In the genomic region with DNA sequence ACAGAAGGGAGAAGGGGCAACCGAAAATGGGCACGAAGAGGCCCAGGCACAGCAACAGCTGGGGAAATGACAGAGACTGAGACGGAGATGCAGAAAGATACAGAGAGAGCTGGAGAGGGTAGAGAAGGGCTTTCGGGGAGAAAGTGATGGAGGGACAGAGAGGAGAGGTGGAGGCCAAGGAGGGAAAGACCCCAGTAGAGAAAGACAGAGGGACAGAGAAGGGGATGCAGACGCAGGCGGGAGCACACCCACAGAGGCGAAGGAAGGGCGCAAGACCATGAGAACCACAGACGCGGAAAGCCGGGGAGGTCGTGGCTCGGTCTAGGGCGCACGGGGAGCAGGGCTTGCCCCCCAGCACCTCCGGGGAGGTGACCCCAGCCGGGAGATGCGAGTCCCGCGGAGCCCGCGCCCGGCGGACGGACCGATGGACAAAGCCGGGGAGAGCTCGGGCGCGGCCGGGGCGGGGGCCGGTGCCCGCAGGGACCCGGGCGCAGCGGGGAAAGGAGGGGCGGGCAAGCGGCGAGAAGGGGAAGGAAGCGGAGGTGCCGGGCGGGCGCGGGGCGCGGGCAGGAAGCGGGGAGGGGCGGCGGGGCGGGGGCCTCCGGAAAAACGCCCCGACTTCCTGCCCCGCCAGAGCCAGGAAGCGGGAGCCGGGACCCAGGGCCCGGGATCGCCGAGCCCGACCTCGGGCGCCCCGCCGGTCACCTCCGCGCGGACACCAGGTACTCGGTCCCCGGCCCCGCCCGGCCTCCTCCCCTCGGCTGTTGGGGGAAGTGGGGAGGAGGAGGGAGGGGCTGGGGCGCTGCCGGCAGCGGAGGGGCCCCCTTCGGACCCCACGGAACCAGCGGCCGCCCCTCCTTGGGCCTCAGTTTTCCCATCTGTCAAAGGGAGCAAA, we compare ENCODE assay signal across 8 cellular contexts. TPM values are rescaled to one million over a fixed set of nuclear protein-coding genes. Genes with fewer than 3 reads are reported as not detected.
DNase-seq lines count a peak whose midpoint lies in the region; ATAC-seq, FAIRE-seq and TF ChIP-seq lines count a peak whose summit lies in the region.

A gene with protein sequence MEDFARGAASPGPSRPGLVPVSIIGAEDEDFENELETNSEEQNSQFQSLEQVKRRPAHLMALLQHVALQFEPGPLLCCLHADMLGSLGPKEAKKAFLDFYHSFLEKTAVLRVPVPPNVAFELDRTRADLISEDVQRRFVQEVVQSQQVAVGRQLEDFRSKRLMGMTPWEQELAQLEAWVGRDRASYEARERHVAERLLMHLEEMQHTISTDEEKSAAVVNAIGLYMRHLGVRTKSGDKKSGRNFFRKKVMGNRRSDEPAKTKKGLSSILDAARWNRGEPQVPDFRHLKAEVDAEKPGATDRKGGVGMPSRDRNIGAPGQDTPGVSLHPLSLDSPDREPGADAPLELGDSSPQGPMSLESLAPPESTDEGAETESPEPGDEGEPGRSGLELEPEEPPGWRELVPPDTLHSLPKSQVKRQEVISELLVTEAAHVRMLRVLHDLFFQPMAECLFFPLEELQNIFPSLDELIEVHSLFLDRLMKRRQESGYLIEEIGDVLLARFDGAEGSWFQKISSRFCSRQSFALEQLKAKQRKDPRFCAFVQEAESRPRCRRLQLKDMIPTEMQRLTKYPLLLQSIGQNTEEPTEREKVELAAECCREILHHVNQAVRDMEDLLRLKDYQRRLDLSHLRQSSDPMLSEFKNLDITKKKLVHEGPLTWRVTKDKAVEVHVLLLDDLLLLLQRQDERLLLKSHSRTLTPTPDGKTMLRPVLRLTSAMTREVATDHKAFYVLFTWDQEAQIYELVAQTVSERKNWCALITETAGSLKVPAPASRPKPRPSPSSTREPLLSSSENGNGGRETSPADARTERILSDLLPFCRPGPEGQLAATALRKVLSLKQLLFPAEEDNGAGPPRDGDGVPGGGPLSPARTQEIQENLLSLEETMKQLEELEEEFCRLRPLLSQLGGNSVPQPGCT (plus strand): TSS at position 617 of the 895 bp plus-strand sequence. CDS start 4,899 bp downstream, outside the sequence.

- peak; percentile 72 for FAIRE-seq in A549 (lab: Jason Lieb, UNC)

- TF ChIP-seq POLR2A in A549 (IDR thresholded peaks at IDR 0.05; ENCODE audit: low read length) (peak; percentile 58), GM19099 (IDR thresholded peaks at IDR 0.05; ENCODE audit: extremely low read depth, insufficient read length, low read depth) (peak; percentile 73), prostate gland (IDR thresholded peaks at IDR 0.05) (peak; percentile 17)

- no peaks in the 10 kb centered on the region for H3K27me3 ChIP-seq in cardiac muscle cell
- no peaks in the 10 kb centered on the region for H3K27me3 ChIP-seq in prostate gland (replicated peaks; ENCODE audit: insufficient read depth)

- no peaks in the 10 kb centered on the region for H3K36me3 ChIP-seq in cardiac muscle cell
- H3K36me3 ChIP-seq in prostate gland = no peaks in the 10 kb centered on the region

- POLR2A ChIA-PET in A549 (lab: Yijun Ruan, JAX) = interaction anchor here (1.4 to 3.6 kb wide), 4 partner anchors 10 to 23 kb away, joined by 4 to 50 read pairs (median 21); a partner anchor contains a TSS

- H3K27ac ChIP-seq in A549 = peak within 1 kb of the TSS; percentile 81 to 87
- no peak within 1 kb of the TSS for H3K27ac ChIP-seq in cardiac muscle cell
- H3K27ac ChIP-seq in prostate gland = peak within 1 kb of the TSS; percentile 75 to 83

- no peak for TF ChIP-seq RAD21 in A549 (conservative IDR thresholded peaks at IDR 0.05 in 1 of 2, IDR thresholded peaks at IDR 0.05 in 1 of 2)

- no peaks in the 10 kb centered on the region for H3K27me3 Mint-ChIP-seq in activated naive CD4-positive, alpha-beta T cell treated with anti-CD3 and anti-CD28 coated beads, Interleukin-2, amount 50 U/mL, for 24 hours

- peaks cover 6% of the 10 kb centered on the region for H3K36me3 Mint-ChIP-seq in activated naive CD4-positive, alpha-beta T cell treated with anti-CD3 and anti-CD28 coated beads, Interleukin-2, amount 50 U/mL, for 24 hours

- peak in 1 of 2 experiments; percentile 90 for DNase-seq in A549 (ENCODE audit: low read depth in 1 of 2, low spot score in 1 of 2)
- DNase-seq in RKO (ENCODE audit: low spot score) = peak; percentile 63
- DNase-seq in cardiac muscle cell (ENCODE audit: low read depth in 1 of 2, low spot score in 1 of 2) = peak; percentile 38 to 40
- no peak for DNase-seq in prostate gland (ENCODE audit: low spot score)
- DNase-seq in DMS79 treated with DMSO at 0.1 percent for 48 hours (lab: John Stamatoyannopoulos, UW) = no peak

- H3K4me3 ChIP-seq in A549 (peak within 1 kb of the TSS; percentile 78), cardiac muscle cell (peak within 1 kb of the TSS; percentile 46), prostate gland (peak within 1 kb of the TSS; percentile 78 to 92)

- ATAC-seq in A549 (peak; percentile 27 to 34), GM21360 (IDR thresholded peaks at IDR 0.05; ENCODE audit: unreplicated experiment) (no peak)

- TF ChIP-seq EP300 in A549 (IDR thresholded peaks at IDR 0.05) = no peak

- H3K4me2 ChIP-seq in A549 = peak within 1 kb of the TSS; percentile 82

- intact Hi-C loops in prostate gland (cut with DNase I) = no loop called here

- H3K4me3 Mint-ChIP-seq in activated naive CD4-positive, alpha-beta T cell treated with anti-CD3 and anti-CD28 coated beads, Interleukin-2, amount 50 U/mL, for 24 hours = peak within 1 kb of the TSS; percentile 95

- peak within 1 kb of the TSS; percentile 99 for H3K27ac Mint-ChIP-seq in activated naive CD4-positive, alpha-beta T cell treated with anti-CD3 and anti-CD28 coated beads, Interleukin-2, amount 50 U/mL, for 24 hours

- peaks cover 62% of the 10 kb centered on the region for H3K4me1 Mint-ChIP-seq in activated naive CD4-positive, alpha-beta T cell treated with anti-CD3 and anti-CD28 coated beads, Interleukin-2, amount 50 U/mL, for 24 hours

- 14% methylated on average over 46 of the region's 80 CpGs for WGBS in A549 (ENCODE audit: missing lambda C conversion rate)
- WGBS in prostate gland = 3% methylated on average over 59 of the region's 80 CpGs

- TF ChIP-seq CTCF in A549 (IDR thresholded peaks at IDR 0.05) (no peak), cardiac muscle cell (IDR thresholded peaks at IDR 0.05; ENCODE audit: low read depth, low read length) (no peak), prostate gland (IDR thresholded peaks at IDR 0.05) (no peak)

- CTCF ChIA-PET in A549 (lab: Yijun Ruan, JAX) = interaction anchor here (0.7 to 6.5 kb wide), 11 partner anchors 9 to 75 kb away, joined by 3 to 63 read pairs (median 4); a partner anchor contains a TSS

- H3K9me3 Mint-ChIP-seq in activated naive CD4-positive, alpha-beta T cell treated with anti-CD3 and anti-CD28 coated beads, Interleukin-2, amount 50 U/mL, for 24 hours = no peaks in the 10 kb centered on the region

- peaks cover 15% of the 10 kb centered on the region for H3K4me1 ChIP-seq in A549
- H3K4me1 ChIP-seq in cardiac muscle cell (ENCODE audit: low read depth) = no peaks in the 10 kb centered on the region
- H3K4me1 ChIP-seq in prostate gland (replicated peaks) = peaks cover 4% of the 10 kb centered on the region

- H3K9me3 ChIP-seq in A549 (no peaks in the 10 kb centered on the region), cardiac muscle cell (ENCODE audit: low read depth) (no peaks in the 10 kb centered on the region), prostate gland (no peaks in the 10 kb centered on the region)

TF ChIP-seq in A549, 52 proteins besides CTCF, POLR2A, EP300 and RAD21 (continues in another document):
- TF ChIP-seq CHD4 (IDR thresholded peaks at IDR 0.05; ENCODE audit: borderline replicate concordance) (no peak), RFX5 (IDR thresholded peaks at IDR 0.05) (no peak), JUN (IDR thresholded peaks at IDR 0.05) (peak in 1 of 2 experiments; percentile 82; a peak in 4 of 5 replicates), EHMT2 (IDR thresholded peaks at IDR 0.05; ENCODE audit: low read depth) (no peak), HOXB5 (CRISPR knock-in tag; IDR thresholded peaks at IDR 0.05) (no peak), CHD2 (IDR thresholded peaks at IDR 0.05; ENCODE audit: low read length, partially characterized antibody) (no peak), SREBF2 (IDR thresholded peaks at IDR 0.05) (no peak), PHF8 (IDR thresholded peaks at IDR 0.05; ENCODE audit: borderline replicate concordance, low read depth) (peak; percentile 30; the same call in 1 of the 2 replicates), FOSB (CRISPR knock-in tag; IDR thresholded peaks at IDR 0.05) (no peak), FOXS1 (CRISPR knock-in tag; IDR thresholded peaks at IDR 0.05) (no peak), TFCP2L1 (CRISPR knock-in tag; IDR thresholded peaks at IDR 0.05) (0 out of 2 replicates have a peak, but pooled peaks have one; percentile 59)
- TF ChIP-seq, protein P1, sequence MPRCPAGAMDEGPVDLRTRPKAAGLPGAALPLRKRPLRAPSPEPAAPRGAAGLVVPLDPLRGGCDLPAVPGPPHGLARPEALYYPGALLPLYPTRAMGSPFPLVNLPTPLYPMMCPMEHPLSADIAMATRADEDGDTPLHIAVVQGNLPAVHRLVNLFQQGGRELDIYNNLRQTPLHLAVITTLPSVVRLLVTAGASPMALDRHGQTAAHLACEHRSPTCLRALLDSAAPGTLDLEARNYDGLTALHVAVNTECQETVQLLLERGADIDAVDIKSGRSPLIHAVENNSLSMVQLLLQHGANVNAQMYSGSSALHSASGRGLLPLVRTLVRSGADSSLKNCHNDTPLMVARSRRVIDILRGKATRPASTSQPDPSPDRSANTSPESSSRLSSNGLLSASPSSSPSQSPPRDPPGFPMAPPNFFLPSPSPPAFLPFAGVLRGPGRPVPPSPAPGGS (IDR thresholded peaks at IDR 0.05) = peak; percentile 50; the same call in 1 of the 3 replicates
- TF ChIP-seq, protein P2, sequence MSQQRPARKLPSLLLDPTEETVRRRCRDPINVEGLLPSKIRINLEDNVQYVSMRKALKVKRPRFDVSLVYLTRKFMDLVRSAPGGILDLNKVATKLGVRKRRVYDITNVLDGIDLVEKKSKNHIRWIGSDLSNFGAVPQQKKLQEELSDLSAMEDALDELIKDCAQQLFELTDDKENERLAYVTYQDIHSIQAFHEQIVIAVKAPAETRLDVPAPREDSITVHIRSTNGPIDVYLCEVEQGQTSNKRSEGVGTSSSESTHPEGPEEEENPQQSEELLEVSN (IDR thresholded peaks at IDR 0.05; ENCODE audit: borderline replicate concordance, low read depth) = peak; percentile 22; the same call in 1 of the 2 replicates

RNA-seq across cellular contexts. Expression of the gene that starts here (rescaled TPM):
- polyA plus RNA-seq in A549 (2011; rRNA removed) (34.5 and 38.0 TPM in 2 replicates), A549 (2017; fragmentation: RNase III; extraction: RNeasy Plus Mini Kit Qiagen cat#74134 plus additional on column Dnase treatment) (71.5 to 92.9 TPM (median 84.2 TPM) in 3 replicates), cardiac muscle cell (40.1 and 68.1 TPM in 2 replicates)
- 113 and 132 TPM in 2 replicates for polyA plus RNA-seq in A549 (2012; cell fraction: cytosol; rRNA removed)
- polyA plus RNA-seq in A549 (2012; cell fraction: nucleus; rRNA removed) = 335 and 389 TPM in 2 replicates
- polyA minus RNA-seq in A549 (2011; rRNA and poly(A)+ RNA removed) = 33.2 and 39.9 TPM in 2 replicates
- total RNA-seq in cardiac muscle cell (19.2 and 49.9 TPM in 2 replicates), prostate gland (10 to 100 TPM; 57.1 to 65.6 TPM)

Comparison
In these comparisons a context has a peak if more than half of its experiments do, and no peak if none do; other contexts are left out.
1. DNase-seq: peak in RKO (single experiment) and cardiac muscle cell (2 of 2); none in prostate gland (single experiment) and DMS79 treated with DMSO at 0.1 percent for 48 hours (single experiment).
2. POLR2A ChIP-seq: peak in every context shown above with its lines; median percentile 73 in GM19099; 58 in A549; 17 in prostate gland.
3. Peak in every context shown above with its lines, with median percentiles within 50 percentile points of each other: H3K4me3 ChIP-seq.